In the genomic region with DNA sequence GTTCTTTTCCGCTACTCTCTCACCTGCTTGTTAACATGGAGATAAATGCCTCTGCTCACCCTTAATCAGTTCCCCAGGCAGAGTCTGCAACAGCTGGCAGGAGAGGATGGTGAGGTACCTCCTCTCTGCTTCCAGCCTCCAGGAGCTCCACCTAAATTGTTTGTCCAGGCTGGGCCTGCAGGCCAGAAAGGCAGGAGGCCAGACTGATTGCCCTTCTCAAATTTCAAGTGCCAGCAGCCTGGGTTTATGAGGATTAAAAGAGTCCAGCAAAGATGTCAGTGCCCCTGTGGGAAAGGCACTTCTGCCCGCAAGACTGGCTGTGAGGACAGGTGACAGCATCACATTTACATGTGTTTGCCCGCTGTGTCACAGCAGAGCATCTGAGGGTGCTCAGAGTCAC, we compare ENCODE assay signal across 1 cellular context.
TF ChIP-seq lines count a peak whose summit lies in the region.

No MANE protein-coding gene starts in this region.

TF ChIP-seq in A549, 52 proteins besides CTCF, POLR2A, EP300 and RAD21 (continued from another document):
- TF ChIP-seq, protein P1, sequence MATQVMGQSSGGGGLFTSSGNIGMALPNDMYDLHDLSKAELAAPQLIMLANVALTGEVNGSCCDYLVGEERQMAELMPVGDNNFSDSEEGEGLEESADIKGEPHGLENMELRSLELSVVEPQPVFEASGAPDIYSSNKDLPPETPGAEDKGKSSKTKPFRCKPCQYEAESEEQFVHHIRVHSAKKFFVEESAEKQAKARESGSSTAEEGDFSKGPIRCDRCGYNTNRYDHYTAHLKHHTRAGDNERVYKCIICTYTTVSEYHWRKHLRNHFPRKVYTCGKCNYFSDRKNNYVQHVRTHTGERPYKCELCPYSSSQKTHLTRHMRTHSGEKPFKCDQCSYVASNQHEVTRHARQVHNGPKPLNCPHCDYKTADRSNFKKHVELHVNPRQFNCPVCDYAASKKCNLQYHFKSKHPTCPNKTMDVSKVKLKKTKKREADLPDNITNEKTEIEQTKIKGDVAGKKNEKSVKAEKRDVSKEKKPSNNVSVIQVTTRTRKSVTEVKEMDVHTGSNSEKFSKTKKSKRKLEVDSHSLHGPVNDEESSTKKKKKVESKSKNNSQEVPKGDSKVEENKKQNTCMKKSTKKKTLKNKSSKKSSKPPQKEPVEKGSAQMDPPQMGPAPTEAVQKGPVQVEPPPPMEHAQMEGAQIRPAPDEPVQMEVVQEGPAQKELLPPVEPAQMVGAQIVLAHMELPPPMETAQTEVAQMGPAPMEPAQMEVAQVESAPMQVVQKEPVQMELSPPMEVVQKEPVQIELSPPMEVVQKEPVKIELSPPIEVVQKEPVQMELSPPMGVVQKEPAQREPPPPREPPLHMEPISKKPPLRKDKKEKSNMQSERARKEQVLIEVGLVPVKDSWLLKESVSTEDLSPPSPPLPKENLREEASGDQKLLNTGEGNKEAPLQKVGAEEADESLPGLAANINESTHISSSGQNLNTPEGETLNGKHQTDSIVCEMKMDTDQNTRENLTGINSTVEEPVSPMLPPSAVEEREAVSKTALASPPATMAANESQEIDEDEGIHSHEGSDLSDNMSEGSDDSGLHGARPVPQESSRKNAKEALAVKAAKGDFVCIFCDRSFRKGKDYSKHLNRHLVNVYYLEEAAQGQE (IDR thresholded peaks at IDR 0.05): no peak
- TF ChIP-seq TP53 (CRISPR knock-in tag; IDR thresholded peaks at IDR 0.05) (no peak), CHD2 (IDR thresholded peaks at IDR 0.05; ENCODE audit: low read length, partially characterized antibody) (no peak), SREBF2 (IDR thresholded peaks at IDR 0.05) (no peak), JUN (IDR thresholded peaks at IDR 0.05) (no peak), CBX8 (IDR thresholded peaks at IDR 0.05) (no peak), MAZ (IDR thresholded peaks at IDR 0.05; ENCODE audit: borderline replicate concordance, low read depth, low read length) (no peak), GATA3 (IDR thresholded peaks at IDR 0.05; ENCODE audit: borderline replicate concordance) (no peak), NR3C1 (IDR thresholded peaks at IDR 0.05) (no peak), SMC3 (IDR thresholded peaks at IDR 0.05) (no peak), ZNF302 (CRISPR knock-in tag; IDR thresholded peaks at IDR 0.05) (no peak), KDM5A (IDR thresholded peaks at IDR 0.05) (no peak)
- TF ChIP-seq, protein P2, sequence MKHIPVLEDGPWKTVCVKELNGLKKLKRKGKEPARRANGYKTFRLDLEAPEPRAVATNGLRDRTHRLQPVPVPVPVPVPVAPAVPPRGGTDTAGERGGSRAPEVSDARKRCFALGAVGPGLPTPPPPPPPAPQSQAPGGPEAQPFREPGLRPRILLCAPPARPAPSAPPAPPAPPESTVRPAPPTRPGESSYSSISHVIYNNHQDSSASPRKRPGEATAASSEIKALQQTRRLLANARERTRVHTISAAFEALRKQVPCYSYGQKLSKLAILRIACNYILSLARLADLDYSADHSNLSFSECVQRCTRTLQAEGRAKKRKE (CRISPR knock-in tag; IDR thresholded peaks at IDR 0.05; ENCODE audit: low read depth): no peak
